Comparison of ENCODE assay signal across 2 cellular contexts in genomic region chr17:81271226-81271625, GRCh38.
A peak's percentile ranks its signal among the peaks of the same experiment; 100 is the strongest.
TF ChIP-seq lines count a peak whose summit lies in the region.

No MANE protein-coding gene starts in this region.

TF ChIP-seq in A549, 52 proteins besides CTCF, POLR2A, EP300 and RAD21:
- TF ChIP-seq EHMT2 (IDR thresholded peaks at IDR 0.05; ENCODE audit: low read depth) (no peak), KDM1A (IDR thresholded peaks at IDR 0.05; ENCODE audit: low read depth) (no peak), FOXS1 (CRISPR knock-in tag; IDR thresholded peaks at IDR 0.05) (no peak), HEYL (CRISPR knock-in tag; IDR thresholded peaks at IDR 0.05) (no peak), ZNF302 (CRISPR knock-in tag; IDR thresholded peaks at IDR 0.05) (no peak)
- TF ChIP-seq, protein P1, sequence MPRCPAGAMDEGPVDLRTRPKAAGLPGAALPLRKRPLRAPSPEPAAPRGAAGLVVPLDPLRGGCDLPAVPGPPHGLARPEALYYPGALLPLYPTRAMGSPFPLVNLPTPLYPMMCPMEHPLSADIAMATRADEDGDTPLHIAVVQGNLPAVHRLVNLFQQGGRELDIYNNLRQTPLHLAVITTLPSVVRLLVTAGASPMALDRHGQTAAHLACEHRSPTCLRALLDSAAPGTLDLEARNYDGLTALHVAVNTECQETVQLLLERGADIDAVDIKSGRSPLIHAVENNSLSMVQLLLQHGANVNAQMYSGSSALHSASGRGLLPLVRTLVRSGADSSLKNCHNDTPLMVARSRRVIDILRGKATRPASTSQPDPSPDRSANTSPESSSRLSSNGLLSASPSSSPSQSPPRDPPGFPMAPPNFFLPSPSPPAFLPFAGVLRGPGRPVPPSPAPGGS (IDR thresholded peaks at IDR 0.05), result no peak
- TF ChIP-seq, protein P2, sequence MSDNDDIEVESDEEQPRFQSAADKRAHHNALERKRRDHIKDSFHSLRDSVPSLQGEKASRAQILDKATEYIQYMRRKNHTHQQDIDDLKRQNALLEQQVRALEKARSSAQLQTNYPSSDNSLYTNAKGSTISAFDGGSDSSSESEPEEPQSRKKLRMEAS (IDR thresholded peaks at IDR 0.05), result no peak

TF ChIP-seq in HEK293, 187 proteins besides CTCF, POLR2A, EP300 and RAD21:
- 0 out of 2 replicates have a peak, but pooled peaks have one; percentile 32 for TF ChIP-seq ZBTB21 (tag by site-specific recombination; IDR thresholded peaks at IDR 0.05)
- TF ChIP-seq ZNF629 (tag by site-specific recombination; IDR thresholded peaks at IDR 0.05), result peak; percentile 52
- 0 out of 2 replicates have a peak, but pooled peaks have one; percentile 31 for TF ChIP-seq ZNF600 (tag by site-specific recombination; IDR thresholded peaks at IDR 0.05)
- peak; percentile 74 for TF ChIP-seq ZBTB48 (tag by site-specific recombination; IDR thresholded peaks at IDR 0.05)
- TF ChIP-seq, protein P3, sequence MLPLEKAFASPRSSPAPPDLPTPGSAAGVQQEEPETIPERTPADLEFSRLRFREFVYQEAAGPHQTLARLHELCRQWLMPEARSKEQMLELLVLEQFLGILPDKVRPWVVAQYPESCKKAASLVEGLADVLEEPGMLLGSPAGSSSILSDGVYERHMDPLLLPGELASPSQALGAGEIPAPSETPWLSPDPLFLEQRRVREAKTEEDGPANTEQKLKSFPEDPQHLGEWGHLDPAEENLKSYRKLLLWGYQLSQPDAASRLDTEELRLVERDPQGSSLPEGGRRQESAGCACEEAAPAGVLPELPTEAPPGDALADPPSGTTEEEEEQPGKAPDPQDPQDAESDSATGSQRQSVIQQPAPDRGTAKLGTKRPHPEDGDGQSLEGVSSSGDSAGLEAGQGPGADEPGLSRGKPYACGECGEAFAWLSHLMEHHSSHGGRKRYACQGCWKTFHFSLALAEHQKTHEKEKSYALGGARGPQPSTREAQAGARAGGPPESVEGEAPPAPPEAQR (tag by site-specific recombination; IDR thresholded peaks at IDR 0.05), result no peak
